Comparison of ENCODE assay signal across 1 cellular context in genomic region chr3:20054549-20054987, GRCh38.
TF ChIP-seq lines count a peak whose summit lies in the region.

No MANE protein-coding gene starts in this region.

TF ChIP-seq in HEK293, 187 proteins besides CTCF, POLR2A, EP300 and RAD21 (continued from another document and continues in another):
- peak; percentile 66 for TF ChIP-seq HIC1 (tag by site-specific recombination; IDR thresholded peaks at IDR 0.05)
- TF ChIP-seq ZSCAN4 (tag by site-specific recombination; IDR thresholded peaks at IDR 0.05), result 0 out of 2 replicates have a peak, but pooled peaks have one; percentile 21
- peak; percentile 47 for TF ChIP-seq FEZF1 (tag by site-specific recombination; IDR thresholded peaks at IDR 0.05)
- TF ChIP-seq KLF8 (tag by site-specific recombination; IDR thresholded peaks at IDR 0.05), result no peak
- no peak for TF ChIP-seq ZNF654 (tag by site-specific recombination; IDR thresholded peaks at IDR 0.05; ENCODE audit: low read depth)
- no peak for TF ChIP-seq ZNF248 (tag by site-specific recombination; IDR thresholded peaks at IDR 0.05)
- TF ChIP-seq INSM2 (tag by site-specific recombination; IDR thresholded peaks at IDR 0.05), result peak; percentile 81
- TF ChIP-seq GLIS1 (tag by site-specific recombination; IDR thresholded peaks at IDR 0.05), result peak; percentile 7; the same call in 1 of the 2 replicates
- no peak for TF ChIP-seq ZNF239 (tag by site-specific recombination; IDR thresholded peaks at IDR 0.05)
- no peak for TF ChIP-seq ZNF473 (tag by site-specific recombination; IDR thresholded peaks at IDR 0.05)
- peak; percentile 73; the same call in 1 of the 2 replicates for TF ChIP-seq BCL11A (tag by site-specific recombination; IDR thresholded peaks at IDR 0.05; ENCODE audit: low read depth)
- 0 out of 2 replicates have a peak, but pooled peaks have one; percentile 28 for TF ChIP-seq ZBTB20 (tag by site-specific recombination; IDR thresholded peaks at IDR 0.05)
- TF ChIP-seq TRIM28 (IDR thresholded peaks at IDR 0.05; ENCODE audit: borderline replicate concordance, low read length), result no peak
- TF ChIP-seq RBAK (tag by site-specific recombination; IDR thresholded peaks at IDR 0.05), result no peak
- no peak for TF ChIP-seq ZNF2 (tag by site-specific recombination; IDR thresholded peaks at IDR 0.05)
- no peak for TF ChIP-seq ZNF521 (tag by site-specific recombination; IDR thresholded peaks at IDR 0.05)
- no peak for TF ChIP-seq ZNF416 (tag by site-specific recombination; IDR thresholded peaks at IDR 0.05)
- TF ChIP-seq SP7 (tag by site-specific recombination; IDR thresholded peaks at IDR 0.05), result peak; percentile 60
- no peak for TF ChIP-seq PRDM2 (tag by site-specific recombination; IDR thresholded peaks at IDR 0.05; ENCODE audit: borderline replicate concordance)
- no peak for TF ChIP-seq ZNF449 (tag by site-specific recombination; IDR thresholded peaks at IDR 0.05)
- no peak for TF ChIP-seq HOXA7 (CRISPR knock-in tag; IDR thresholded peaks at IDR 0.05; ENCODE audit: borderline replicate concordance)
- TF ChIP-seq ZBTB7A (tag by site-specific recombination; IDR thresholded peaks at IDR 0.05; ENCODE audit: low read depth), result no peak
- TF ChIP-seq ZNF223 (tag by site-specific recombination; IDR thresholded peaks at IDR 0.05), result no peak
- peak; percentile 93 for TF ChIP-seq ZNF24 (tag by site-specific recombination; IDR thresholded peaks at IDR 0.05)
- TF ChIP-seq ZNF324 (tag by site-specific recombination; IDR thresholded peaks at IDR 0.05), result peak; percentile 66; the same call in 1 of the 2 replicates
- peak; percentile 60 for TF ChIP-seq ZNF692 (tag by site-specific recombination; IDR thresholded peaks at IDR 0.05)
- no peak for TF ChIP-seq ZNF132 (tag by site-specific recombination; IDR thresholded peaks at IDR 0.05; ENCODE audit: borderline replicate concordance)
- TF ChIP-seq ZNF664 (tag by site-specific recombination; IDR thresholded peaks at IDR 0.05), result no peak
- TF ChIP-seq GLIS2 (tag by site-specific recombination; IDR thresholded peaks at IDR 0.05), result 0 out of 2 replicates have a peak, but pooled peaks have one; percentile 18
- no peak for TF ChIP-seq ZBTB6 (tag by site-specific recombination; IDR thresholded peaks at IDR 0.05)
- TF ChIP-seq ZNF335 (tag by site-specific recombination; conservative IDR thresholded peaks at IDR 0.05), result 0 out of 2 replicates have a peak, but pooled peaks have one; percentile 27
- no peak for TF ChIP-seq ZSCAN30 (tag by site-specific recombination; IDR thresholded peaks at IDR 0.05)
- TF ChIP-seq MEIS1 (CRISPR knock-in tag; IDR thresholded peaks at IDR 0.05; ENCODE audit: borderline replicate concordance), result no peak
- TF ChIP-seq ZNF155 (tag by site-specific recombination; IDR thresholded peaks at IDR 0.05), result no peak
- no peak for TF ChIP-seq ZNF510 (tag by site-specific recombination; IDR thresholded peaks at IDR 0.05; ENCODE audit: insufficient replicate concordance)
- no peak for TF ChIP-seq KLF7 (tag by site-specific recombination; IDR thresholded peaks at IDR 0.05; ENCODE audit: borderline replicate concordance)
- TF ChIP-seq ZNF280D (tag by site-specific recombination; IDR thresholded peaks at IDR 0.05), result no peak
- no peak for TF ChIP-seq ZNF585B (tag by site-specific recombination; IDR thresholded peaks at IDR 0.05)
- no peak for TF ChIP-seq ZNF544 (tag by site-specific recombination; IDR thresholded peaks at IDR 0.05)
- no peak for TF ChIP-seq ZNF830 (tag by site-specific recombination; IDR thresholded peaks at IDR 0.05; ENCODE audit: low read depth)
- TF ChIP-seq ZFP37 (tag by site-specific recombination; IDR thresholded peaks at IDR 0.05), result no peak; the same call in 1 of the 2 replicates
- TF ChIP-seq ZNF221 (tag by site-specific recombination; IDR thresholded peaks at IDR 0.05; ENCODE audit: borderline replicate concordance), result no peak
- TF ChIP-seq KLF16 (tag by site-specific recombination; IDR thresholded peaks at IDR 0.05), result 0 out of 2 replicates have a peak, but pooled peaks have one; percentile 16
- no peak for TF ChIP-seq ZNF514 (tag by site-specific recombination; IDR thresholded peaks at IDR 0.05)
- TF ChIP-seq WT1 (tag by site-specific recombination; IDR thresholded peaks at IDR 0.05), result no peak
- no peak for TF ChIP-seq ZNF433 (tag by site-specific recombination; IDR thresholded peaks at IDR 0.05; ENCODE audit: low read depth)
